8 cellular contexts compared by ENCODE assay signal in genomic region chr10:115093286-115093775, GRCh38. TPM values are rescaled to one million over a fixed set of nuclear protein-coding genes. Genes with fewer than 3 reads are reported as not detected.
A peak's percentile ranks its signal among the peaks of the same experiment; 100 is the strongest.
DNase-seq lines count a peak whose midpoint lies in the region; ATAC-seq, FAIRE-seq and TF ChIP-seq lines count a peak whose summit lies in the region.

Gene ATRNL1 (plus strand): TSS chr10:115093365. CDS start chr10:115093751, 386 bp downstream.

- FAIRE-seq in RCC 7860 (lab: Jason Lieb, UNC), result no peak

- H3K4me1 ChIP-seq in esophagus squamous epithelium, result peaks cover 3 to 31% (median 8%) of the 10 kb centered on the region in 3 donors
- no peaks in the 10 kb centered on the region for H3K4me1 ChIP-seq in naive thymus-derived CD4-positive, alpha-beta T cell (ENCODE audit: control insufficient read depth in 2 of 2, insufficient read depth in 2 of 2, low read length in 2 of 2)

- no CpG with 5 or more reads among the region's 70 CpGs for WGBS in esophagus squamous epithelium, 2 donors

- no peak for TF ChIP-seq CTCF in esophagus squamous epithelium (IDR thresholded peaks at IDR 0.05)

- intact Hi-C loops in esophagus squamous epithelium (cut with DNase I), result no loop called here
- intact Hi-C loops in naive thymus-derived CD4-positive, alpha-beta T cell (cut with micrococcal nuclease), result no loop called here

- H3K4me1 Mint-ChIP-seq in naive thymus-derived CD4-positive, alpha-beta T cell, result peaks cover 7 to 20% (median 16%) of the 10 kb centered on the region in 7 donors

- no peaks in the 10 kb centered on the region for H3K36me3 ChIP-seq in esophagus squamous epithelium
- H3K36me3 ChIP-seq in naive thymus-derived CD4-positive, alpha-beta T cell (ENCODE audit: control insufficient read depth in 2 of 3, insufficient read depth in 3 of 3, low read length in 3 of 3), result no peaks in the 10 kb centered on the region

- peaks cover 0 to 4% (median 0%) of the 10 kb centered on the region in 5 donors for H3K36me3 Mint-ChIP-seq in naive thymus-derived CD4-positive, alpha-beta T cell

- H3K4me3 ChIP-seq in esophagus squamous epithelium, result peak within 1 kb of the TSS; percentile 53 to 83 (median 62)
- no peak within 1 kb of the TSS for H3K4me3 ChIP-seq in naive thymus-derived CD4-positive, alpha-beta T cell (ENCODE audit: low read length)

- peak within 1 kb of the TSS; percentile 81 to 89 (median 84) for H3K4me3 Mint-ChIP-seq in naive thymus-derived CD4-positive, alpha-beta T cell

- CTCF ChIA-PET in naive thymus-derived CD4-positive, alpha-beta T cell (lab: Charles Lee), result no interaction called here

- H3K27me3 ChIP-seq in esophagus squamous epithelium, result peaks cover 0 to 67% (median 0%) of the 10 kb centered on the region in 4 donors
- peaks cover 0 to 14% of the 10 kb centered on the region in 2 donors for H3K27me3 ChIP-seq in naive thymus-derived CD4-positive, alpha-beta T cell (ENCODE audit: control insufficient read depth in 2 of 2, insufficient read depth in 2 of 2, low read length in 2 of 2)

- peak within 1 kb of the TSS in 1 of 9 donors; percentile 26 for H3K27ac Mint-ChIP-seq in naive thymus-derived CD4-positive, alpha-beta T cell

- DNase-seq in GM03348 (ENCODE audit: low spot score) (peak; percentile 63), T1000 (lab: John Stamatoyannopoulos, UW) (peak; percentile 27), esophagus squamous epithelium (lab: John Stamatoyannopoulos, UW) (no peak), RCC 7860 (ENCODE audit: low spot score) (no peak), SHP77 treated with DMSO at 0.1 percent for 48 hours (lab: John Stamatoyannopoulos, UW) (no peak)
- peak in 3 of 9 donors; percentile 1 to 26 (median 4) for DNase-seq in naive thymus-derived CD4-positive, alpha-beta T cell

- peaks cover 52 to 68% (median 60%) of the 10 kb centered on the region in 5 donors for H3K27me3 Mint-ChIP-seq in naive thymus-derived CD4-positive, alpha-beta T cell

- no peaks in the 10 kb centered on the region for H3K9me3 ChIP-seq in esophagus squamous epithelium
- H3K9me3 ChIP-seq in naive thymus-derived CD4-positive, alpha-beta T cell (ENCODE audit: control insufficient read depth in 2 of 3, low read length in 3 of 3), result no peaks in the 10 kb centered on the region

- H3K9me3 Mint-ChIP-seq in naive thymus-derived CD4-positive, alpha-beta T cell, result peaks cover 0 to 10% (median 0%) of the 10 kb centered on the region in 11 donors

- ATAC-seq in GM21360 (IDR thresholded peaks at IDR 0.05; ENCODE audit: unreplicated experiment) (peak; percentile 75), HG03558 (IDR thresholded peaks at IDR 0.05; ENCODE audit: extremely low read depth, unreplicated experiment) (peak; percentile 49)
- peak; percentile 50 for ATAC-seq in naive thymus-derived CD4-positive, alpha-beta T cell

- POLR2A ChIA-PET in naive thymus-derived CD4-positive, alpha-beta T cell (lab: Charles Lee), result no interaction called here

- H3K27ac ChIP-seq in esophagus squamous epithelium, result peak within 1 kb of the TSS; percentile 62 to 82 (median 74)
- H3K27ac ChIP-seq in naive thymus-derived CD4-positive, alpha-beta T cell (ENCODE audit: low read depth, low read length), result no peak within 1 kb of the TSS

- TF ChIP-seq POLR2A in esophagus squamous epithelium (IDR thresholded peaks at IDR 0.05), result peak in 1 of 4 donors; percentile 17

RNA-seq across cellular contexts. Expression of gene ATRNL1, which starts in this region (rescaled TPM):
- 10 to 100 TPM in 1 of 4 donors, 1 to 10 TPM in 2, under 1 TPM in 1; 0.64 to 15.1 (median 2.6) TPM for total RNA-seq in esophagus squamous epithelium
- total RNA-seq in naive thymus-derived CD4-positive, alpha-beta T cell, result 1 to 10 TPM in 1 of 5 experiments, under 1 TPM in 1, not detected in 3; 0.46 to 1.0 TPM
- not detected for polyA plus RNA-seq in naive thymus-derived CD4-positive, alpha-beta T cell

Comparison
In these comparisons a context has a peak if more than half of its experiments do, and no peak if none do; other contexts are left out.
1. DNase-seq: peak in GM03348 (single experiment) and T1000 (single experiment); none in esophagus squamous epithelium (single experiment), RCC 7860 (single experiment) and SHP77 treated with DMSO at 0.1 percent for 48 hours (single experiment).
2. Peak in every context shown above with its lines, with median percentiles within 50 percentile points of each other: ATAC-seq.